2 cellular contexts compared by ENCODE assay signal in genomic region chr13:44322928-44323327, GRCh38.
TF ChIP-seq lines count a peak whose summit lies in the region.

No MANE protein-coding gene starts in this region.

TF ChIP-seq in GM23338, 12 proteins besides CTCF, POLR2A, EP300 and RAD21:
- TF ChIP-seq REST (IDR thresholded peaks at IDR 0.05; ENCODE audit: unreplicated experiment) = no peak
- TF ChIP-seq STAT1 (IDR thresholded peaks at IDR 0.05; ENCODE audit: unreplicated experiment) = no peak
- TF ChIP-seq, protein P1, sequence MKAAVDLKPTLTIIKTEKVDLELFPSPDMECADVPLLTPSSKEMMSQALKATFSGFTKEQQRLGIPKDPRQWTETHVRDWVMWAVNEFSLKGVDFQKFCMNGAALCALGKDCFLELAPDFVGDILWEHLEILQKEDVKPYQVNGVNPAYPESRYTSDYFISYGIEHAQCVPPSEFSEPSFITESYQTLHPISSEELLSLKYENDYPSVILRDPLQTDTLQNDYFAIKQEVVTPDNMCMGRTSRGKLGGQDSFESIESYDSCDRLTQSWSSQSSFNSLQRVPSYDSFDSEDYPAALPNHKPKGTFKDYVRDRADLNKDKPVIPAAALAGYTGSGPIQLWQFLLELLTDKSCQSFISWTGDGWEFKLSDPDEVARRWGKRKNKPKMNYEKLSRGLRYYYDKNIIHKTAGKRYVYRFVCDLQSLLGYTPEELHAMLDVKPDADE (IDR thresholded peaks at IDR 0.05) = no peak
- no peak for TF ChIP-seq EZH2 (IDR thresholded peaks at IDR 0.05; ENCODE audit: low read depth, unreplicated experiment)
- no peak for TF ChIP-seq CREB1 (CRISPR knock-in tag; IDR thresholded peaks at IDR 0.05; ENCODE audit: low read depth)
- no peak for TF ChIP-seq NANOG (IDR thresholded peaks at IDR 0.05; ENCODE audit: borderline replicate concordance)
- TF ChIP-seq ZNF114 (CRISPR knock-in tag; IDR thresholded peaks at IDR 0.05) = no peak
- TF ChIP-seq EZH2phosphoT487 (IDR thresholded peaks at IDR 0.05; ENCODE audit: unreplicated experiment) = no peak

TF ChIP-seq in WTC11, 78 proteins besides CTCF, POLR2A, EP300 and RAD21 (continued from another document):
- TF ChIP-seq, protein P2, sequence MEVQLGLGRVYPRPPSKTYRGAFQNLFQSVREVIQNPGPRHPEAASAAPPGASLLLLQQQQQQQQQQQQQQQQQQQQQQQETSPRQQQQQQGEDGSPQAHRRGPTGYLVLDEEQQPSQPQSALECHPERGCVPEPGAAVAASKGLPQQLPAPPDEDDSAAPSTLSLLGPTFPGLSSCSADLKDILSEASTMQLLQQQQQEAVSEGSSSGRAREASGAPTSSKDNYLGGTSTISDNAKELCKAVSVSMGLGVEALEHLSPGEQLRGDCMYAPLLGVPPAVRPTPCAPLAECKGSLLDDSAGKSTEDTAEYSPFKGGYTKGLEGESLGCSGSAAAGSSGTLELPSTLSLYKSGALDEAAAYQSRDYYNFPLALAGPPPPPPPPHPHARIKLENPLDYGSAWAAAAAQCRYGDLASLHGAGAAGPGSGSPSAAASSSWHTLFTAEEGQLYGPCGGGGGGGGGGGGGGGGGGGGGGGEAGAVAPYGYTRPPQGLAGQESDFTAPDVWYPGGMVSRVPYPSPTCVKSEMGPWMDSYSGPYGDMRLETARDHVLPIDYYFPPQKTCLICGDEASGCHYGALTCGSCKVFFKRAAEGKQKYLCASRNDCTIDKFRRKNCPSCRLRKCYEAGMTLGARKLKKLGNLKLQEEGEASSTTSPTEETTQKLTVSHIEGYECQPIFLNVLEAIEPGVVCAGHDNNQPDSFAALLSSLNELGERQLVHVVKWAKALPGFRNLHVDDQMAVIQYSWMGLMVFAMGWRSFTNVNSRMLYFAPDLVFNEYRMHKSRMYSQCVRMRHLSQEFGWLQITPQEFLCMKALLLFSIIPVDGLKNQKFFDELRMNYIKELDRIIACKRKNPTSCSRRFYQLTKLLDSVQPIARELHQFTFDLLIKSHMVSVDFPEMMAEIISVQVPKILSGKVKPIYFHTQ (CRISPR knock-in tag; IDR thresholded peaks at IDR 0.05) = no peak
